Comparison of ENCODE assay signal across 1 cellular context in the genomic region with DNA sequence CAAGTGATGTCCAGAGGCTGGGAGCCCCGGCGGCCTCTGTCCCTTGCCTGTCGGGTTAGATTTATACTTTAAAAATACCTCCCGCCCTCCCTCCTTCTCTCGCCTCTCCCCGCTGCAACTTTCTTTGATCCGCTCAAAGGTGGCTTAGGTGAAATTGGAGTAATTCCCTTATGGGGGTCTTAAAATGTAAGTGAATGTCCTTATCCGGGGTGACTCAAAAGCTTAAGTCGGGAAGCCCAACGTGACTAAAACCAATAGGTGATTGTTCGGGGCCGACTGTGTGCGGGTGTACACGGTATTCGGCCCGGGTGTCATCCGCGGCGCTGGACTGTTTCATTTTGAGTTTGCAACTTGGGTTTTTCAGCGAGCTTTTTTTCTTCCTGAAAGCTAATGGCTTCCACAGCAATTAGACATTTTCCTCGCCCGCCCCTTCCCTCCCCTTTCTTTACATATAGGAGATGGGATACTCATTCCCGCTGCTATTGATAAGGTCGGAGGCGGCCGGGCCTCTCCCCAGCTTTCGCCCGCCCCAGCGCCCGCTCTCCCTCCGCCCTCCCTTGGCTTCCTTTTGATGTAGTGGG.
TF ChIP-seq lines count a peak whose summit lies in the region.

No MANE protein-coding gene starts in this region.

TF ChIP-seq in A549, 52 proteins besides CTCF, POLR2A, EP300 and RAD21 (continued from another document):
- TF ChIP-seq, protein P1, sequence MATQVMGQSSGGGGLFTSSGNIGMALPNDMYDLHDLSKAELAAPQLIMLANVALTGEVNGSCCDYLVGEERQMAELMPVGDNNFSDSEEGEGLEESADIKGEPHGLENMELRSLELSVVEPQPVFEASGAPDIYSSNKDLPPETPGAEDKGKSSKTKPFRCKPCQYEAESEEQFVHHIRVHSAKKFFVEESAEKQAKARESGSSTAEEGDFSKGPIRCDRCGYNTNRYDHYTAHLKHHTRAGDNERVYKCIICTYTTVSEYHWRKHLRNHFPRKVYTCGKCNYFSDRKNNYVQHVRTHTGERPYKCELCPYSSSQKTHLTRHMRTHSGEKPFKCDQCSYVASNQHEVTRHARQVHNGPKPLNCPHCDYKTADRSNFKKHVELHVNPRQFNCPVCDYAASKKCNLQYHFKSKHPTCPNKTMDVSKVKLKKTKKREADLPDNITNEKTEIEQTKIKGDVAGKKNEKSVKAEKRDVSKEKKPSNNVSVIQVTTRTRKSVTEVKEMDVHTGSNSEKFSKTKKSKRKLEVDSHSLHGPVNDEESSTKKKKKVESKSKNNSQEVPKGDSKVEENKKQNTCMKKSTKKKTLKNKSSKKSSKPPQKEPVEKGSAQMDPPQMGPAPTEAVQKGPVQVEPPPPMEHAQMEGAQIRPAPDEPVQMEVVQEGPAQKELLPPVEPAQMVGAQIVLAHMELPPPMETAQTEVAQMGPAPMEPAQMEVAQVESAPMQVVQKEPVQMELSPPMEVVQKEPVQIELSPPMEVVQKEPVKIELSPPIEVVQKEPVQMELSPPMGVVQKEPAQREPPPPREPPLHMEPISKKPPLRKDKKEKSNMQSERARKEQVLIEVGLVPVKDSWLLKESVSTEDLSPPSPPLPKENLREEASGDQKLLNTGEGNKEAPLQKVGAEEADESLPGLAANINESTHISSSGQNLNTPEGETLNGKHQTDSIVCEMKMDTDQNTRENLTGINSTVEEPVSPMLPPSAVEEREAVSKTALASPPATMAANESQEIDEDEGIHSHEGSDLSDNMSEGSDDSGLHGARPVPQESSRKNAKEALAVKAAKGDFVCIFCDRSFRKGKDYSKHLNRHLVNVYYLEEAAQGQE (IDR thresholded peaks at IDR 0.05): no peak
